Comparison of ENCODE assay signal across 9 cellular contexts in the genomic region with DNA sequence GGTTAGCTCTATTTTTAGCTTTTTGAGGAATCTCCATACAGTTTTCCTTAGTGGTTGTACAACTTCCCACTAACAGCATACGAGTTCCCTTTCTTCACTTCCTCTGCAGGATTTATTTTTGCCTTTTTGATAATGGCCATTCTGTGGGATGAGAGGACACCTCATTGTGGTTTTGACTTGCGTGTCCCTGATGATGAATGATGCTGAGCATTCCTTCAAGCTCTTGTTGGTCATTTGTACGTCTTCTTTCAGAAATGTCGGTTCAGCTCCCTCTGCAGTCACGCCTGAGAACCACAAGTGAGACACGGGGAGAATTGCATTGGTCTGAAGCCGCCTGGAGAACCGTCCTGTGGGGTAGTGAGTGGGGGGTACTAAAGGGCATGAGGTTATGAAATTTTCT. TPM values are rescaled to one million over a fixed set of nuclear protein-coding genes. Genes with fewer than 3 reads are reported as not detected.
DNase-seq lines count a peak whose midpoint lies in the region; ATAC-seq lines count a peak whose summit lies in the region.
"Had no signal": no experiment of that assay in that cellular context is flagged by ENCODE, and none has a peak within 500 bp of the region (broad histone marks: within the 10 kb centered on the region; RNA-seq: fewer than 3 reads in every experiment).

No MANE protein-coding gene starts in this region.

- no peak overlapping the region for H2AK5ac ChIP-seq in mesenchymal stem cell (ENCODE audit: low read length, severe bottlenecking)

- H2BK12ac ChIP-seq in mesenchymal stem cell (ENCODE audit: low read length in 2 of 2), result no peak overlapping the region

- H3K4me2 ChIP-seq in mesenchymal stem cell (ENCODE audit: low read length, poor library complexity, severe bottlenecking), result no peak overlapping the region

- no peak overlapping the region for H4K91ac ChIP-seq in mesenchymal stem cell (ENCODE audit: low read length)

- no peak overlapping the region for H3K18ac ChIP-seq in mesenchymal stem cell (ENCODE audit: low read depth in 1 of 2, low read length in 2 of 2)

- H3K4me3 ChIP-seq in mesenchymal stem cell (ENCODE audit: insufficient read depth in 1 of 2, low read depth in 1 of 2, low read length in 2 of 2), result no peak overlapping the region

- H3K9ac ChIP-seq in mesenchymal stem cell (ENCODE audit: low read length), result no peak overlapping the region

- no peak overlapping the region for H4K8ac ChIP-seq in mesenchymal stem cell (ENCODE audit: low read length)

- CTCF ChIA-PET in activated CD8-positive, alpha-beta memory T cell treated with anti-CD3 and anti-CD28 coated beads, Interleukin-2, amount 10 ng/mL, durations not matched to agents 7 days and 5 days (lab: Charles Lee), result interaction anchor here (1.1 kb wide), 1 partner anchor 70 kb away, joined by 3 read pairs; no protein-coding TSS in a partner anchor

- H3K79me1 ChIP-seq in mesenchymal stem cell (replicated peaks; ENCODE audit: low read length, poor library complexity, severe bottlenecking), result no peaks in the 10 kb centered on the region

- no peak overlapping the region for H3K4me3 Mint-ChIP-seq in activated CD8-positive, alpha-beta memory T cell treated with anti-CD3 and anti-CD28 coated beads, Interleukin-2, amount 10 ng/mL, durations not matched to agents 7 days and 5 days
- H3K4me3 Mint-ChIP-seq: activated naive CD8-positive, alpha-beta T cell treated with anti-CD3 and anti-CD28 coated beads, Interleukin-2, amount 10 ng/mL, durations not matched to agents 7 days and 5 days had no signal

- no peak overlapping the region for H3K14ac ChIP-seq in mesenchymal stem cell (ENCODE audit: low read length in 2 of 2)

- no peak overlapping the region for H3K4ac ChIP-seq in mesenchymal stem cell (ENCODE audit: low read depth in 1 of 2, low read length in 2 of 2)

- H2BK5ac ChIP-seq in mesenchymal stem cell (ENCODE audit: low read depth, low read length, poor library complexity, severe bottlenecking), result no peak overlapping the region

- DNase-seq in activated CD8-positive, alpha-beta memory T cell treated with anti-CD3 and anti-CD28 coated beads, Interleukin-2, amount 10 ng/mL, durations not matched to agents 7 days and 5 days, result peak; percentile 44
- no peak for DNase-seq in activated CD8-positive, alpha-beta memory T cell treated with anti-CD3 and anti-CD28 coated beads, Interleukin-2, amount 50 U/mL, for 4 hours
- DNase-seq in M059J (ENCODE audit: low read depth) (peak; percentile 57), astrocyte of the hippocampus (ENCODE audit: low read depth, low spot score) (peak; percentile 26), mesenchymal stem cell (peak; percentile 48)
- no peak for DNase-seq in activated CD8-positive, alpha-beta memory T cell treated with anti-CD3 and anti-CD28 coated beads for 24 hours
- DNase-seq: activated naive CD8-positive, alpha-beta T cell treated with anti-CD3 and anti-CD28 coated beads, Interleukin-2, amount 10 ng/mL, durations not matched to agents 7 days and 5 days had no signal

- no peak overlapping the region for H2BK120ac ChIP-seq in mesenchymal stem cell (ENCODE audit: low read depth, low read length)

- H3K36me3 ChIP-seq in mesenchymal stem cell (ENCODE audit: control insufficient read depth in 1 of 2, insufficient read depth in 2 of 2, low read depth in 1 of 2, low read length in 2 of 2), result no peaks in the 10 kb centered on the region

- 25% methylated on average over 7 of the region's 8 CpGs for WGBS in mesenchymal stem cell

- no peak for ATAC-seq in activated CD8-positive, alpha-beta memory T cell treated with anti-CD3 and anti-CD28 coated beads, Interleukin-2, amount 10 ng/mL, durations not matched to agents 7 days and 5 days
- ATAC-seq in HG03378 (IDR thresholded peaks at IDR 0.05; ENCODE audit: unreplicated experiment), result no peak
- ATAC-seq in GM19328 (IDR thresholded peaks at IDR 0.05; ENCODE audit: unreplicated experiment), result no peak

- no peaks in the 10 kb centered on the region for H3K36me3 Mint-ChIP-seq in activated CD8-positive, alpha-beta memory T cell treated with anti-CD3 and anti-CD28 coated beads, Interleukin-2, amount 10 ng/mL, durations not matched to agents 7 days and 5 days
- H3K36me3 Mint-ChIP-seq: activated naive CD8-positive, alpha-beta T cell treated with anti-CD3 and anti-CD28 coated beads, Interleukin-2, amount 10 ng/mL, durations not matched to agents 7 days and 5 days had no signal

- no peak overlapping the region for H3K23ac ChIP-seq in mesenchymal stem cell (ENCODE audit: low read length in 2 of 2)

- no peak overlapping the region for H3K27ac Mint-ChIP-seq in activated CD8-positive, alpha-beta memory T cell treated with anti-CD3 and anti-CD28 coated beads, Interleukin-2, amount 10 ng/mL, durations not matched to agents 7 days and 5 days
- H3K27ac Mint-ChIP-seq: activated naive CD8-positive, alpha-beta T cell treated with anti-CD3 and anti-CD28 coated beads, Interleukin-2, amount 10 ng/mL, durations not matched to agents 7 days and 5 days had no signal

- no peaks in the 10 kb centered on the region for H3K4me1 ChIP-seq in mesenchymal stem cell (ENCODE audit: control insufficient read depth, insufficient read depth, low read depth, low read length)

- peaks cover 38% of the 10 kb centered on the region for H3K27me3 Mint-ChIP-seq in activated CD8-positive, alpha-beta memory T cell treated with anti-CD3 and anti-CD28 coated beads, Interleukin-2, amount 10 ng/mL, durations not matched to agents 7 days and 5 days

- H3K27ac ChIP-seq in mesenchymal stem cell (ENCODE audit: low read length, poor library complexity, severe bottlenecking), result no peak overlapping the region

- H3K4me1 Mint-ChIP-seq in activated CD8-positive, alpha-beta memory T cell treated with anti-CD3 and anti-CD28 coated beads, Interleukin-2, amount 10 ng/mL, durations not matched to agents 7 days and 5 days, result no peaks in the 10 kb centered on the region
- H3K4me1 Mint-ChIP-seq: activated naive CD8-positive, alpha-beta T cell treated with anti-CD3 and anti-CD28 coated beads, Interleukin-2, amount 10 ng/mL, durations not matched to agents 7 days and 5 days had no signal

- no peak overlapping the region for H2BK15ac ChIP-seq in mesenchymal stem cell (ENCODE audit: low read depth, poor library complexity, severe bottlenecking)

- H3K9me3 Mint-ChIP-seq in activated CD8-positive, alpha-beta memory T cell treated with anti-CD3 and anti-CD28 coated beads, Interleukin-2, amount 10 ng/mL, durations not matched to agents 7 days and 5 days (ENCODE audit: low read depth), result no peaks in the 10 kb centered on the region
- H3K9me3 Mint-ChIP-seq: activated naive CD8-positive, alpha-beta T cell treated with anti-CD3 and anti-CD28 coated beads, Interleukin-2, amount 10 ng/mL, durations not matched to agents 7 days and 5 days had no signal

- H3K9me3 ChIP-seq in mesenchymal stem cell (ENCODE audit: control insufficient read depth, low read length), result peaks cover 6% of the 10 kb centered on the region

- H3K27me3 ChIP-seq in mesenchymal stem cell (ENCODE audit: control insufficient read depth in 1 of 2, insufficient read depth in 1 of 2, low read length in 2 of 2), result peaks cover 27 to 45% of the 10 kb centered on the region in 2 experiments

- no peak overlapping the region for H2AFZ ChIP-seq in mesenchymal stem cell (ENCODE audit: low read depth, low read length)

RNA-seq across cellular contexts. Expression of a gene that starts 2.0 kb away (rescaled TPM):
- not detected for total RNA-seq in activated CD8-positive, alpha-beta memory T cell treated with anti-CD3 and anti-CD28 coated beads, Interleukin-2, amount 10 ng/mL, durations not matched to agents 7 days and 5 days
- not detected in 2 replicates for total RNA-seq in M059J (2014; rRNA removed; shearing (Covaris generic))
- polyA plus RNA-seq in mesenchymal stem cell (2013, experiment 1 of 2), result not detected
- polyA plus RNA-seq in mesenchymal stem cell (2013, experiment 2 of 2), result not detected
- total RNA-seq: activated naive CD8-positive, alpha-beta T cell treated with anti-CD3 and anti-CD28 coated beads, Interleukin-2, amount 10 ng/mL, durations not matched to agents 7 days and 5 days had no signal

RNA-seq across cellular contexts. Expression of a gene that starts 15.2 kb away (rescaled TPM):
- not detected for total RNA-seq in activated CD8-positive, alpha-beta memory T cell treated with anti-CD3 and anti-CD28 coated beads, Interleukin-2, amount 10 ng/mL, durations not matched to agents 7 days and 5 days
- total RNA-seq in M059J (2014; rRNA removed; shearing (Covaris generic)), result not detected in 2 replicates
- polyA plus RNA-seq in mesenchymal stem cell (2013, experiment 1 of 2), result 0.04 TPM
- 0.03 TPM for polyA plus RNA-seq in mesenchymal stem cell (2013, experiment 2 of 2)
- total RNA-seq: activated naive CD8-positive, alpha-beta T cell treated with anti-CD3 and anti-CD28 coated beads, Interleukin-2, amount 10 ng/mL, durations not matched to agents 7 days and 5 days had no signal

RNA-seq across cellular contexts. Expression of a gene that starts 19.3 kb away (rescaled TPM):
- total RNA-seq in activated CD8-positive, alpha-beta memory T cell treated with anti-CD3 and anti-CD28 coated beads, Interleukin-2, amount 10 ng/mL, durations not matched to agents 7 days and 5 days, result not detected
- total RNA-seq in M059J (2014; rRNA removed; shearing (Covaris generic)), result not detected in 2 replicates
- polyA plus RNA-seq in mesenchymal stem cell (2013, experiment 1 of 2), result not detected
- 0.07 TPM for polyA plus RNA-seq in mesenchymal stem cell (2013, experiment 2 of 2)
- total RNA-seq: activated naive CD8-positive, alpha-beta T cell treated with anti-CD3 and anti-CD28 coated beads, Interleukin-2, amount 10 ng/mL, durations not matched to agents 7 days and 5 days had no signal

RNA-seq across cellular contexts. Expression of a gene that starts 25.6 kb away (rescaled TPM):
- not detected for total RNA-seq in activated CD8-positive, alpha-beta memory T cell treated with anti-CD3 and anti-CD28 coated beads, Interleukin-2, amount 10 ng/mL, durations not matched to agents 7 days and 5 days
- not detected in 2 replicates for total RNA-seq in M059J (2014; rRNA removed; shearing (Covaris generic))
- polyA plus RNA-seq in mesenchymal stem cell (2013, experiment 1 of 2), result 0.03 TPM
- polyA plus RNA-seq in mesenchymal stem cell (2013, experiment 2 of 2), result not detected
- total RNA-seq: activated naive CD8-positive, alpha-beta T cell treated with anti-CD3 and anti-CD28 coated beads, Interleukin-2, amount 10 ng/mL, durations not matched to agents 7 days and 5 days had no signal

RNA-seq across cellular contexts. Expression of a gene that starts 36.3 kb away (rescaled TPM):
- not detected for total RNA-seq in activated CD8-positive, alpha-beta memory T cell treated with anti-CD3 and anti-CD28 coated beads, Interleukin-2, amount 10 ng/mL, durations not matched to agents 7 days and 5 days
- total RNA-seq in M059J (2014; rRNA removed; shearing (Covaris generic)), result not detected in 2 replicates
- not detected for polyA plus RNA-seq in mesenchymal stem cell (2013, experiment 1 of 2)
- polyA plus RNA-seq in mesenchymal stem cell (2013, experiment 2 of 2), result not detected
- total RNA-seq: activated naive CD8-positive, alpha-beta T cell treated with anti-CD3 and anti-CD28 coated beads, Interleukin-2, amount 10 ng/mL, durations not matched to agents 7 days and 5 days had no signal

Comparison
In these comparisons a context has a peak if more than half of its experiments do, and no peak if none do; other contexts are left out.
1. DNase-seq: peak in activated CD8-positive, alpha-beta memory T cell treated with anti-CD3 and anti-CD28 coated beads, Interleukin-2, amount 10 ng/mL, durations not matched to agents 7 days and 5 days (single experiment), M059J (single experiment), astrocyte of the hippocampus (single experiment) and mesenchymal stem cell (single experiment); none in activated CD8-positive, alpha-beta memory T cell treated with anti-CD3 and anti-CD28 coated beads, Interleukin-2, amount 50 U/mL, for 4 hours (single experiment) and activated CD8-positive, alpha-beta memory T cell treated with anti-CD3 and anti-CD28 coated beads for 24 hours (single experiment).